In the genomic region with DNA sequence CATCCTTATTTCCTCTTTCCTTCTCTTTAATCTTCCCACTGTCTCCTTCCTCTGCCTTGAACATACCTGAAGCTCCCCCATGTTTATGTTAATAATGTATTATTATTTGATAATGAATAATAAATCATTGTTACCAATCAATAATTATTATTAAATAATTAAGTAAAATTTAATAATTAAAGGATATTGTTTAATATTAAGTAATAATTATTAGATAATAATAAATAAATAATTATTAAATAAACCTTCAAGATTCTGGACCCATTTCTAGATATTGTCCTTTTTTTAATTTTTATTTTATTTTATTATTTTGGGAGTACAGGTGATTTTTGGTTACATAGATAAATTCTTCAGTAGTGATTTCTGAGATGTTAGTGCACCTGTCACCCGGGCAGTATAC, we compare ENCODE assay signal across 24 cellular contexts. TPM values are rescaled to one million over a fixed set of nuclear protein-coding genes. Genes with fewer than 3 reads are reported as not detected.
"Had no signal": no experiment of that assay in that cellular context is flagged by ENCODE, and none has a peak within 500 bp of the region (broad histone marks: within the 10 kb centered on the region; RNA-seq: fewer than 3 reads in every experiment).

No MANE protein-coding gene starts in this region.

- H3K36me3 Mint-ChIP-seq: memory B cell; natural killer cell; stimulated activated memory B cell treated with anti-CD40 and anti-IgM and Interleukin-4, amounts not matched to agents 10 μg/mL and 1 μg/mL and 100 μg/mL, for 72 hours had no signal

- H3K27ac ChIP-seq: coronary artery, gastrocnemius medialis, neutrophil, parathyroid adenoma, prostate gland, sigmoid colon, spleen, thoracic aorta, tibial nerve, upper lobe of left lung had no signal

- H3K36me3 ChIP-seq: gastrocnemius medialis, neutrophil, prostate gland, sigmoid colon, spleen, thoracic aorta, tibial nerve, upper lobe of left lung had no signal

- ATAC-seq: gastrocnemius medialis; left lobe of liver; natural killer cell; right cardiac atrium; stimulated activated memory B cell treated with anti-CD40 and anti-IgM and Interleukin-4, amounts not matched to agents 10 μg/mL and 1 μg/mL and 100 μg/mL, for 72 hours; stimulated activated naive CD8-positive, alpha-beta T cell treated with anti-CD3 and anti-CD28 coated beads, Interleukin-15, Interleukin-2, amounts not matched to agents 100 U/mL and 50 U/mL, for 24 hours had no signal

- H3K4me1 ChIP-seq: gastrocnemius medialis, prostate gland, sigmoid colon had no signal

- H3K9ac ChIP-seq: parathyroid adenoma had no signal

- H3K4me1 Mint-ChIP-seq: memory B cell; stimulated activated memory B cell treated with anti-CD40 and anti-IgM and Interleukin-4, amounts not matched to agents 10 μg/mL and 1 μg/mL and 100 μg/mL, for 72 hours had no signal

- H3K27ac Mint-ChIP-seq: memory B cell; natural killer cell; stimulated activated memory B cell treated with anti-CD40 and anti-IgM and Interleukin-4, amounts not matched to agents 10 μg/mL and 1 μg/mL and 100 μg/mL, for 72 hours had no signal

- H3K4me3 ChIP-seq: coronary artery, gastrocnemius medialis, lung, prostate gland, sigmoid colon, spleen, thoracic aorta, tibial nerve, upper lobe of left lung had no signal

- DNase-seq: dermis blood vessel endothelial cell; effector memory CD4-positive, alpha-beta T cell; gastrocnemius medialis; head of caudate nucleus; natural killer cell; right cardiac atrium; sigmoid colon; spleen; stimulated activated CD4-positive, alpha-beta T cell treated with anti-CD3 and anti-CD28 coated beads, Interleukin-4, amount 100 ng/mL, for 4 hours; stimulated activated naive CD8-positive, alpha-beta T cell treated with anti-CD3 and anti-CD28 coated beads, Interleukin-15, Interleukin-2, amounts not matched to agents 100 U/mL and 50 U/mL, for 24 hours; upper lobe of left lung had no signal

- H3K4me3 Mint-ChIP-seq: memory B cell; natural killer cell; neural crest cell; stimulated activated memory B cell treated with anti-CD40 and anti-IgM and Interleukin-4, amounts not matched to agents 10 μg/mL and 1 μg/mL and 100 μg/mL, for 72 hours had no signal

- H3K9me3 ChIP-seq: gastrocnemius medialis, neutrophil, prostate gland, sigmoid colon, spleen, thoracic aorta, tibial nerve, upper lobe of left lung had no signal

- FAIRE-seq: keratinocyte, urothelium cell line had no signal

RNA-seq across cellular contexts. Expression of gene EVA1A, which starts 7.4 kb away (rescaled TPM):
- total RNA-seq: natural killer cell had no signal
